In the genomic region with DNA sequence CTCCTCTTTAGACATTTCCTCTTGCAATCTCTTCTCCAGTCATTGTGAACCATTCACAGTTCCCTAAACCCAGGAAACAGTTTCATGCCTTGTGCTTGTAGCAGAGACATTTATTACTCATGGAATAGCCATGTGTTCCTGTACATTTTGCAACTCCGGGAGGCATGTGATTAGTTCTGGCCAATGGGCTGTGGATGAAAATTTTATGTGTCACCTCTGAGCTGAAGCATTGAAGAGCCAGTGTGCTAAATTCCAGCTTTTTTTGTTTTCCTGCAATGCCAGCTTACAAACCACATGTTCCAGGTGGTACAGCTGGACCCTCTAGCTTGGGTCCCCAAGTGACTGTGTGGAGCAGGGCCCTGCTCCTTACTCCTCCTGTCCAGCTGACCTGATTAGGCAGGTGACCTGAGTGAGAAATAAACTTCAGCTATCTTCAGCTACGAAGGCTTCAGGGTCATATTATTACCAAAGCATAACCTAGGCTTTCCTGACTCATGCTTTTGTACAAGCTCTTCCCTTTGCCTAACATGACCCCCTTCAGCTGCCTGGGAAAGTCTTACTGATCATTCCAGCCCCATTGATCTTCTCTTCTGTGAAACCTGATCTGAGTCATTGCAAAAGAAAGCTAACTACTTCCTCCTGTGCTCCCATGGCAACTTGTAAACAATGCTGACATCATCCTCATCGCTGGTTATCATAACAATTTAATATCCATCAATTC, we compare ENCODE assay signal across 1 cellular context.
TF ChIP-seq lines count a peak whose summit lies in the region.

No MANE protein-coding gene starts in this region.

TF ChIP-seq in HepG2, 621 proteins besides CTCF, POLR2A, EP300 and RAD21 (continued from another document and continues in another):
- TF ChIP-seq, protein P1, sequence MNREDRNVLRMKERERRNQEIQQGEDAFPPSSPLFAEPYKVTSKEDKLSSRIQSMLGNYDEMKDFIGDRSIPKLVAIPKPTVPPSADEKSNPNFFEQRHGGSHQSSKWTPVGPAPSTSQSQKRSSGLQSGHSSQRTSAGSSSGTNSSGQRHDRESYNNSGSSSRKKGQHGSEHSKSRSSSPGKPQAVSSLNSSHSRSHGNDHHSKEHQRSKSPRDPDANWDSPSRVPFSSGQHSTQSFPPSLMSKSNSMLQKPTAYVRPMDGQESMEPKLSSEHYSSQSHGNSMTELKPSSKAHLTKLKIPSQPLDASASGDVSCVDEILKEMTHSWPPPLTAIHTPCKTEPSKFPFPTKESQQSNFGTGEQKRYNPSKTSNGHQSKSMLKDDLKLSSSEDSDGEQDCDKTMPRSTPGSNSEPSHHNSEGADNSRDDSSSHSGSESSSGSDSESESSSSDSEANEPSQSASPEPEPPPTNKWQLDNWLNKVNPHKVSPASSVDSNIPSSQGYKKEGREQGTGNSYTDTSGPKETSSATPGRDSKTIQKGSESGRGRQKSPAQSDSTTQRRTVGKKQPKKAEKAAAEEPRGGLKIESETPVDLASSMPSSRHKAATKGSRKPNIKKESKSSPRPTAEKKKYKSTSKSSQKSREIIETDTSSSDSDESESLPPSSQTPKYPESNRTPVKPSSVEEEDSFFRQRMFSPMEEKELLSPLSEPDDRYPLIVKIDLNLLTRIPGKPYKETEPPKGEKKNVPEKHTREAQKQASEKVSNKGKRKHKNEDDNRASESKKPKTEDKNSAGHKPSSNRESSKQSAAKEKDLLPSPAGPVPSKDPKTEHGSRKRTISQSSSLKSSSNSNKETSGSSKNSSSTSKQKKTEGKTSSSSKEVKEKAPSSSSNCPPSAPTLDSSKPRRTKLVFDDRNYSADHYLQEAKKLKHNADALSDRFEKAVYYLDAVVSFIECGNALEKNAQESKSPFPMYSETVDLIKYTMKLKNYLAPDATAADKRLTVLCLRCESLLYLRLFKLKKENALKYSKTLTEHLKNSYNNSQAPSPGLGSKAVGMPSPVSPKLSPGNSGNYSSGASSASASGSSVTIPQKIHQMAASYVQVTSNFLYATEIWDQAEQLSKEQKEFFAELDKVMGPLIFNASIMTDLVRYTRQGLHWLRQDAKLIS (CRISPR knock-in tag; IDR thresholded peaks at IDR 0.05) = peak; percentile 53; the same call in 1 of the 2 replicates
- TF ChIP-seq NFATC3 (CRISPR knock-in tag; IDR thresholded peaks at IDR 0.05) (0 out of 2 replicates have a peak, but pooled peaks have one; percentile 76), RNF2 (conservative IDR thresholded peaks at IDR 0.05; ENCODE audit: low read depth) (peak; percentile 59; the same call in 1 of the 2 replicates), ZBTB38 (CRISPR knock-in tag; IDR thresholded peaks at IDR 0.05) (peak; percentile 33; the same call in 1 of the 2 replicates), ZZZ3 (CRISPR knock-in tag; IDR thresholded peaks at IDR 0.05; ENCODE audit: borderline replicate concordance) (no peak), TBX3 (IDR thresholded peaks at IDR 0.05; ENCODE audit: borderline replicate concordance) (peak; percentile 42; the same call in 1 of the 2 replicates), GATA4 (IDR thresholded peaks at IDR 0.05; ENCODE audit: borderline replicate concordance, low read depth) (peak; percentile 42; the same call in 1 of the 2 replicates), ZNF569 (CRISPR knock-in tag; IDR thresholded peaks at IDR 0.05; ENCODE audit: borderline replicate concordance) (no peak), SOX6 (IDR thresholded peaks at IDR 0.05) (no peak), SOX6 (CRISPR knock-in tag; IDR thresholded peaks at IDR 0.05) (peak; percentile 89), ZNF337 (CRISPR knock-in tag; IDR thresholded peaks at IDR 0.05; ENCODE audit: borderline replicate concordance, low read depth) (0 out of 2 replicates have a peak, but pooled peaks have one; percentile 49), ZNF891 (CRISPR knock-in tag; IDR thresholded peaks at IDR 0.05) (no peak), ZNF75D (CRISPR knock-in tag; IDR thresholded peaks at IDR 0.05; ENCODE audit: borderline replicate concordance) (no peak), ZBTB21 (CRISPR knock-in tag; IDR thresholded peaks at IDR 0.05) (peak; percentile 70; the same call in 1 of the 2 replicates), NONO (IDR thresholded peaks at IDR 0.05) (no peak), NONO (CRISPR knock-in tag; conservative IDR thresholded peaks at IDR 0.05) (peak; percentile 63; the same call in 1 of the 2 replicates), ZNF468 (CRISPR knock-in tag; IDR thresholded peaks at IDR 0.05) (no peak), MIXL1 (CRISPR knock-in tag; IDR thresholded peaks at IDR 0.05) (peak; percentile 73; the same call in 1 of the 2 replicates), SIN3B (IDR thresholded peaks at IDR 0.05; ENCODE audit: low read length) (no peak), NFYC (CRISPR knock-in tag; IDR thresholded peaks at IDR 0.05) (peak; percentile 65), DNMT3B (CRISPR knock-in tag; conservative IDR thresholded peaks at IDR 0.05) (peak; percentile 46; the same call in 1 of the 2 replicates), KDM4B (CRISPR knock-in tag; IDR thresholded peaks at IDR 0.05) (no peak), ETV5 (CRISPR knock-in tag; IDR thresholded peaks at IDR 0.05; ENCODE audit: borderline replicate concordance) (peak; percentile 95), RFXAP (CRISPR knock-in tag; IDR thresholded peaks at IDR 0.05; ENCODE audit: borderline replicate concordance) (no peak), DNMT1 (CRISPR knock-in tag; IDR thresholded peaks at IDR 0.05) (no peak), ZNF615 (CRISPR knock-in tag; IDR thresholded peaks at IDR 0.05; ENCODE audit: borderline replicate concordance) (no peak), ZNF253 (CRISPR knock-in tag; IDR thresholded peaks at IDR 0.05; ENCODE audit: borderline replicate concordance) (no peak), MTF2 (CRISPR knock-in tag; IDR thresholded peaks at IDR 0.05; ENCODE audit: borderline replicate concordance) (no peak), SATB2 (CRISPR knock-in tag; IDR thresholded peaks at IDR 0.05) (no peak), ZNF143 (CRISPR knock-in tag; IDR thresholded peaks at IDR 0.05) (no peak)
- TF ChIP-seq, protein P2, sequence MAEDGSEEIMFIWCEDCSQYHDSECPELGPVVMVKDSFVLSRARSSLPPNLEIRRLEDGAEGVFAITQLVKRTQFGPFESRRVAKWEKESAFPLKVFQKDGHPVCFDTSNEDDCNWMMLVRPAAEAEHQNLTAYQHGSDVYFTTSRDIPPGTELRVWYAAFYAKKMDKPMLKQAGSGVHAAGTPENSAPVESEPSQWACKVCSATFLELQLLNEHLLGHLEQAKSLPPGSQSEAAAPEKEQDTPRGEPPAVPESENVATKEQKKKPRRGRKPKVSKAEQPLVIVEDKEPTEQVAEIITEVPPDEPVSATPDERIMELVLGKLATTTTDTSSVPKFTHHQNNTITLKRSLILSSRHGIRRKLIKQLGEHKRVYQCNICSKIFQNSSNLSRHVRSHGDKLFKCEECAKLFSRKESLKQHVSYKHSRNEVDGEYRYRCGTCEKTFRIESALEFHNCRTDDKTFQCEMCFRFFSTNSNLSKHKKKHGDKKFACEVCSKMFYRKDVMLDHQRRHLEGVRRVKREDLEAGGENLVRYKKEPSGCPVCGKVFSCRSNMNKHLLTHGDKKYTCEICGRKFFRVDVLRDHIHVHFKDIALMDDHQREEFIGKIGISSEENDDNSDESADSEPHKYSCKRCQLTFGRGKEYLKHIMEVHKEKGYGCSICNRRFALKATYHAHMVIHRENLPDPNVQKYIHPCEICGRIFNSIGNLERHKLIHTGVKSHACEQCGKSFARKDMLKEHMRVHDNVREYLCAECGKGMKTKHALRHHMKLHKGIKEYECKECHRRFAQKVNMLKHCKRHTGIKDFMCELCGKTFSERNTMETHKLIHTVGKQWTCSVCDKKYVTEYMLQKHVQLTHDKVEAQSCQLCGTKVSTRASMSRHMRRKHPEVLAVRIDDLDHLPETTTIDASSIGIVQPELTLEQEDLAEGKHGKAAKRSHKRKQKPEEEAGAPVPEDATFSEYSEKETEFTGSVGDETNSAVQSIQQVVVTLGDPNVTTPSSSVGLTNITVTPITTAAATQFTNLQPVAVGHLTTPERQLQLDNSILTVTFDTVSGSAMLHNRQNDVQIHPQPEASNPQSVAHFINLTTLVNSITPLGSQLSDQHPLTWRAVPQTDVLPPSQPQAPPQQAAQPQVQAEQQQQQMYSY (CRISPR knock-in tag; IDR thresholded peaks at IDR 0.05) = no peak
- TF ChIP-seq, protein P3, sequence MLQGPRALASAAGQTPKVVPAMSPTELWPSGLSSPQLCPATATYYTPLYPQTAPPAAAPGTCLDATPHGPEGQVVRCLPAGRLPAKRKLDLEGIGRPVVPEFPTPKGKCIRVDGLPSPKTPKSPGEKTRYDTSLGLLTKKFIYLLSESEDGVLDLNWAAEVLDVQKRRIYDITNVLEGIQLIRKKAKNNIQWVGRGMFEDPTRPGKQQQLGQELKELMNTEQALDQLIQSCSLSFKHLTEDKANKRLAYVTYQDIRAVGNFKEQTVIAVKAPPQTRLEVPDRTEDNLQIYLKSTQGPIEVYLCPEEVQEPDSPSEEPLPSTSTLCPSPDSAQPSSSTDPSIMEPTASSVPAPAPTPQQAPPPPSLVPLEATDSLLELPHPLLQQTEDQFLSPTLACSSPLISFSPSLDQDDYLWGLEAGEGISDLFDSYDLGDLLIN (CRISPR knock-in tag; IDR thresholded peaks at IDR 0.05; ENCODE audit: borderline replicate concordance) = no peak
- TF ChIP-seq, protein P4, sequence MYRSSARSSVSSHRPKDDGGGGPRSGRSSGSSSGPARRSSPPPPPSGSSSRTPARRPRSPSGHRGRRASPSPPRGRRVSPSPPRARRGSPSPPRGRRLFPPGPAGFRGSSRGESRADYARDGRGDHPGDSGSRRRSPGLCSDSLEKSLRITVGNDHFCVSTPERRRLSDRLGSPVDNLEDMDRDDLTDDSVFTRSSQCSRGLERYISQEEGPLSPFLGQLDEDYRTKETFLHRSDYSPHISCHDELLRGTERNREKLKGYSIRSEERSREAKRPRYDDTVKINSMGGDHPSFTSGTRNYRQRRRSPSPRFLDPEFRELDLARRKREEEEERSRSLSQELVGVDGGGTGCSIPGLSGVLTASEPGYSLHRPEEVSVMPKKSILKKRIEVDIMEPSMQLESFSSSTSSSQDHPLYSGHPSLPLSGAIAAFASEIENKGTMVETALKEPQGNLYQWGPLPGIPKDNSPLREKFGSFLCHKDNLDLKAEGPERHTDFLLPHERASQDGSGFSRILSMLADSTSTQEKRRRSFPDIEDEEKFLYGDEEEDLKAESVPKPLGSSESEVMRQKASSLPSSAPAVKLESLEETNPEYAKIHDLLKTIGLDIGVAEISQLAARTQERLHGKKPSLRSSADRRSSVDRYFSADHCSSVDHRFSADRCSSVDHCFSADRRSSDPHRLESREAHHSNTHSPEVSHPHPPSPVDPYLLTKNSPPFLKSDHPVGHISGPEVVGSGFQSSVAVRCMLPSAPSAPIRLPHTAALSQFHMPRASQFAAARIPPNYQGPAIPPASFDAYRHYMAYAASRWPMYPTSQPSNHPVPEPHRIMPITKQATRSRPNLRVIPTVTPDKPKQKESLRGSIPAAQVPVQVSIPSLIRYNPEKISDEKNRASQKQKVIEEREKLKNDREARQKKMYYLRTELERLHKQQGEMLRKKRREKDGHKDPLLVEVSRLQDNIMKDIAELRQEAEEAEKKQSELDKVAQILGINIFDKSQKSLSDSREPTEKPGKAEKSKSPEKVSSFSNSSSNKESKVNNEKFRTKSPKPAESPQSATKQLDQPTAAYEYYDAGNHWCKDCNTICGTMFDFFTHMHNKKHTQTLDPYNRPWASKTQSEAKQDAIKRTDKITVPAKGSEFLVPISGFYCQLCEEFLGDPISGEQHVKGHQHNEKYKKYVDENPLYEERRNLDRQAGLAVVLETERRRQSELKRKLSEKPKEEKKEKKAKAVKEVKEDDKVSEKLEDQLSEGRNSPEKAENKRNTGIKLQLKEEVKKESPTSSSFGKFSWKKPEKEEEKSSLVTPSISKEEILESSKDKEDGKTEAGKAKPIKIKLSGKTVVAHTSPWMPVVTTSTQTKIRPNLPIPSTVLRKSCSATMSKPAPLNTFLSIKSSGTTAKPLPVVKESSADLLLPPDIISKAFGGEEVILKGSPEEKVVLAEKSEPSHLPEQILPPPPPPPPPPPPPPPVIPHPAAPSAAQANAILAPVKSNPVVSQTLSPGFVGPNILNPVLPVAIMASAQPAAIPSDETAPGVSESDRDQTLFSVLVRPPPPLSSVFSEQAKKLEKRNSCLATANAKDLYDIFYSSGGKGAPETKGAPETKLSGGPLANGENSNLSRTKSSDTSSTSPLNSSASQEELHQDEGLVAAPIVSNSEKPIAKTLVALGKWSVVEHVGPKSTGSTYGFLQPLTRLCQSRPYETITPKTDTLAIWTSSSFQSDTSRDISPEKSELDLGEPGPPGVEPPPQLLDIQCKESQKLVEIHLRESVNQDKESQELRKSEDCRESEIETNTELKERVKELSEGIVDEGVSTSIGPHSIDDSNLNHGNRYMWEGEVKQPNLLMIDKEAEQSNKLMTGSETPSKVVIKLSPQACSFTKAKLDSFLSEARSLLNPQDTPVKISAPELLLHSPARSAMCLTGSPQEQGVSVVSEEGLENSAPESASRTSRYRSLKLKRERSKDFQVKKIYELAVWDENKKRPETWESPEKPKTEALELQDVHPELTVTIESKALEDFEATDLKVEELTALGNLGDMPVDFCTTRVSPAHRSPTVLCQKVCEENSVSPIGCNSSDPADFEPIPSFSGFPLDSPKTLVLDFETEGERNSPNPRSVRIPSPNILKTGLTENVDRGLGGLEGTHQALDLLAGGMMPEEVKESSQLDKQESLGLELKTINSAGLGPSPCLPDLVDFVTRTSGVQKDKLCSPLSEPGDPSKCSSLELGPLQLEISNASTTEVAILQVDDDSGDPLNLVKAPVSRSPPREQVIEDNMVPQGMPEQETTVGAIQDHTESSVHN (CRISPR knock-in tag; IDR thresholded peaks at IDR 0.05) = no peak
- TF ChIP-seq, protein P5, sequence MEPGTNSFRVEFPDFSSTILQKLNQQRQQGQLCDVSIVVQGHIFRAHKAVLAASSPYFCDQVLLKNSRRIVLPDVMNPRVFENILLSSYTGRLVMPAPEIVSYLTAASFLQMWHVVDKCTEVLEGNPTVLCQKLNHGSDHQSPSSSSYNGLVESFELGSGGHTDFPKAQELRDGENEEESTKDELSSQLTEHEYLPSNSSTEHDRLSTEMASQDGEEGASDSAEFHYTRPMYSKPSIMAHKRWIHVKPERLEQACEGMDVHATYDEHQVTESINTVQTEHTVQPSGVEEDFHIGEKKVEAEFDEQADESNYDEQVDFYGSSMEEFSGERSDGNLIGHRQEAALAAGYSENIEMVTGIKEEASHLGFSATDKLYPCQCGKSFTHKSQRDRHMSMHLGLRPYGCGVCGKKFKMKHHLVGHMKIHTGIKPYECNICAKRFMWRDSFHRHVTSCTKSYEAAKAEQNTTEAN (CRISPR knock-in tag; conservative IDR thresholded peaks at IDR 0.05) = no peak
- TF ChIP-seq, protein P6, sequence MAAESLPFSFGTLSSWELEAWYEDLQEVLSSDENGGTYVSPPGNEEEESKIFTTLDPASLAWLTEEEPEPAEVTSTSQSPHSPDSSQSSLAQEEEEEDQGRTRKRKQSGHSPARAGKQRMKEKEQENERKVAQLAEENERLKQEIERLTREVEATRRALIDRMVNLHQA (CRISPR knock-in tag; IDR thresholded peaks at IDR 0.05) = no peak
- TF ChIP-seq, protein P7, sequence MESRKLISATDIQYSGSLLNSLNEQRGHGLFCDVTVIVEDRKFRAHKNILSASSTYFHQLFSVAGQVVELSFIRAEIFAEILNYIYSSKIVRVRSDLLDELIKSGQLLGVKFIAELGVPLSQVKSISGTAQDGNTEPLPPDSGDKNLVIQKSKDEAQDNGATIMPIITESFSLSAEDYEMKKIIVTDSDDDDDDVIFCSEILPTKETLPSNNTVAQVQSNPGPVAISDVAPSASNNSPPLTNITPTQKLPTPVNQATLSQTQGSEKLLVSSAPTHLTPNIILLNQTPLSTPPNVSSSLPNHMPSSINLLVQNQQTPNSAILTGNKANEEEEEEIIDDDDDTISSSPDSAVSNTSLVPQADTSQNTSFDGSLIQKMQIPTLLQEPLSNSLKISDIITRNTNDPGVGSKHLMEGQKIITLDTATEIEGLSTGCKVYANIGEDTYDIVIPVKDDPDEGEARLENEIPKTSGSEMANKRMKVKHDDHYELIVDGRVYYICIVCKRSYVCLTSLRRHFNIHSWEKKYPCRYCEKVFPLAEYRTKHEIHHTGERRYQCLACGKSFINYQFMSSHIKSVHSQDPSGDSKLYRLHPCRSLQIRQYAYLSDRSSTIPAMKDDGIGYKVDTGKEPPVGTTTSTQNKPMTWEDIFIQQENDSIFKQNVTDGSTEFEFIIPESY (CRISPR knock-in tag; IDR thresholded peaks at IDR 0.05) = 0 out of 2 replicates have a peak, but pooled peaks have one; percentile 25
